In genomic region chr5:167902298-167902697, GRCh38 we compare ENCODE assay signal across 21 cellular contexts.
DNase-seq lines count a peak whose midpoint lies in the region; ATAC-seq and TF ChIP-seq lines count a peak whose summit lies in the region.
"Had no signal": no experiment of that assay in that cellular context is flagged by ENCODE, and none has a peak within 500 bp of the region (broad histone marks: within the 10 kb centered on the region; RNA-seq: fewer than 3 reads in every experiment).

No MANE protein-coding gene starts in this region.

- H3K79me2 ChIP-seq in neural cell (replicated peaks; ENCODE audit: insufficient read depth, low read length) = no peaks in the 10 kb centered on the region

- no peak for TF ChIP-seq CTCF in WERI-Rb-1 (IDR thresholded peaks at IDR 0.05; ENCODE audit: low read depth, low read length)
- TF ChIP-seq CTCF in neural cell (IDR thresholded peaks at IDR 0.05; ENCODE audit: poor library complexity, severe bottlenecking) = no peak
- no peak for TF ChIP-seq CTCF in Caco-2 (IDR thresholded peaks at IDR 0.05; ENCODE audit: insufficient read depth in 1 of 2, low read depth in 1 of 2, low read length in 1 of 2, severe bottlenecking in 1 of 2, unreplicated experiment in 1 of 2)
- no peak for TF ChIP-seq CTCF in upper lobe of left lung (IDR thresholded peaks at IDR 0.05)

- H3K4me1 Mint-ChIP-seq in stimulated activated memory B cell treated with anti-CD40 and anti-IgM and Interleukin-4, amounts not matched to agents 10 μg/mL and 1 μg/mL and 100 μg/mL, for 72 hours = no peaks in the 10 kb centered on the region
- H3K4me1 Mint-ChIP-seq in Caco-2 (ENCODE audit: low read depth, unreplicated experiment) = no peaks in the 10 kb centered on the region
- H3K4me1 Mint-ChIP-seq: CD4-positive, CD25-positive, alpha-beta regulatory T cell; CD8-positive, alpha-beta memory T cell had no signal

- no peaks in the 10 kb centered on the region for H3F3A ChIP-seq in neural cell (ENCODE audit: insufficient read depth, low read length, poor library complexity, severe bottlenecking)

- H3K9ac ChIP-seq in neural cell (ENCODE audit: low read length) = no peak overlapping the region

- POLR2A ChIA-PET in Caco-2 (lab: Charles Lee) = no interaction called here

- no peak for ATAC-seq in stimulated activated memory B cell treated with anti-CD40 and anti-IgM and Interleukin-4, amounts not matched to agents 10 μg/mL and 1 μg/mL and 100 μg/mL, for 72 hours
- no peak for ATAC-seq in upper lobe of left lung (ENCODE audit: low FRiP score in 2 of 2)
- ATAC-seq: GM12878, HCT116 had no signal

- H3K27ac Mint-ChIP-seq in stimulated activated memory B cell treated with anti-CD40 and anti-IgM and Interleukin-4, amounts not matched to agents 10 μg/mL and 1 μg/mL and 100 μg/mL, for 72 hours = no peak overlapping the region
- H3K27ac Mint-ChIP-seq in Caco-2 (ENCODE audit: unreplicated experiment) = no peak overlapping the region
- H3K27ac Mint-ChIP-seq: CD4-positive, CD25-positive, alpha-beta regulatory T cell; CD8-positive, alpha-beta memory T cell; HFFc6 had no signal

- H3K27ac ChIP-seq in WERI-Rb-1 (no peak overlapping the region), neural cell (ENCODE audit: low read length) (no peak overlapping the region), upper lobe of left lung (no peak overlapping the region)
- H3K27ac ChIP-seq: 22Rv1, HL-60 had no signal

- no peak for TF ChIP-seq POLR2A in upper lobe of left lung (IDR thresholded peaks at IDR 0.05)

- H3K4me3 ChIP-seq in WERI-Rb-1 (ENCODE audit: low read depth, low read length) (no peak overlapping the region), neural cell (ENCODE audit: low read length) (no peak overlapping the region), Caco-2 (ENCODE audit: low read depth, low read length) (no peak overlapping the region), upper lobe of left lung (no peak overlapping the region)
- H3K4me3 ChIP-seq: GM12878 had no signal

- H3K27me3 Mint-ChIP-seq in stimulated activated memory B cell treated with anti-CD40 and anti-IgM and Interleukin-4, amounts not matched to agents 10 μg/mL and 1 μg/mL and 100 μg/mL, for 72 hours = no peaks in the 10 kb centered on the region
- H3K27me3 Mint-ChIP-seq in Caco-2 (ENCODE audit: insufficient read depth, unreplicated experiment) = peaks cover 13% of the 10 kb centered on the region
- H3K27me3 Mint-ChIP-seq: CD4-positive, CD25-positive, alpha-beta regulatory T cell had no signal

- H3K4me3 Mint-ChIP-seq in stimulated activated memory B cell treated with anti-CD40 and anti-IgM and Interleukin-4, amounts not matched to agents 10 μg/mL and 1 μg/mL and 100 μg/mL, for 72 hours = no peak overlapping the region
- no peak overlapping the region for H3K4me3 Mint-ChIP-seq in Caco-2 (ENCODE audit: unreplicated experiment)
- H3K4me3 Mint-ChIP-seq: CD4-positive, CD25-positive, alpha-beta regulatory T cell; CD8-positive, alpha-beta memory T cell; HFFc6 had no signal

- H3K36me3 ChIP-seq in WERI-Rb-1 (no peaks in the 10 kb centered on the region), neural cell (ENCODE audit: insufficient read depth, low read length) (no peaks in the 10 kb centered on the region), Caco-2 (ENCODE audit: control insufficient read depth, insufficient read depth, low read length) (no peaks in the 10 kb centered on the region), upper lobe of left lung (no peaks in the 10 kb centered on the region)
- H3K36me3 ChIP-seq: BE2C had no signal

- H3K9me2 ChIP-seq in neural cell (ENCODE audit: insufficient read depth, low read length) = no peaks in the 10 kb centered on the region

- intact Hi-C loops in Caco-2 (cut with micrococcal nuclease; ENCODE audit: unreplicated experiment) = no loop called here

- no peak for TF ChIP-seq RAD21 in neural cell (conservative IDR thresholded peaks at IDR 0.05)

- H2AFZ ChIP-seq in neural cell (ENCODE audit: low read depth, low read length) = no peak overlapping the region

- CTCF ChIA-PET in Caco-2 (lab: Charles Lee) = no interaction called here

- BruUV-seq in Caco-2 (replicated peaks; lab: Mats Ljungman, UMichigan) = no TSS peak

- no peaks in the 10 kb centered on the region for H4K20me1 ChIP-seq in neural cell (ENCODE audit: insufficient read depth)

- TF ChIP-seq EP300 in neural cell (conservative IDR thresholded peaks at IDR 0.05; ENCODE audit: poor library complexity, severe bottlenecking) = no peak
- no peak for TF ChIP-seq EP300 in upper lobe of left lung (IDR thresholded peaks at IDR 0.05)

- H3K4me2 ChIP-seq in neural cell (ENCODE audit: low read length) = no peak overlapping the region

- H3K27me3 ChIP-seq in WERI-Rb-1 (ENCODE audit: insufficient read depth, low read depth, severe bottlenecking) = no peaks in the 10 kb centered on the region
- no peaks in the 10 kb centered on the region for H3K27me3 ChIP-seq in neural cell (ENCODE audit: insufficient read depth, low read depth, low read length)
- H3K27me3 ChIP-seq in Caco-2 (replicated peaks; ENCODE audit: control insufficient read depth, insufficient read depth, low read length) = no peaks in the 10 kb centered on the region
- no peaks in the 10 kb centered on the region for H3K27me3 ChIP-seq in upper lobe of left lung

- H3K4me1 ChIP-seq in Caco-2 (0 out of 2 replicates have a peak, but pooled peaks cover 10% of the 10 kb centered on the region), upper lobe of left lung (no peaks in the 10 kb centered on the region)
- H3K4me1 ChIP-seq: BE2C had no signal

- WGBS in upper lobe of left lung, 2 donors = 45 to 50% methylated on average over 9 of the region's 9 CpGs

- DNase-seq in NCI-H82 (lab: John Stamatoyannopoulos, UW) (peak; percentile 71), NCI-H82 treated with DMSO at 0.1 percent for 48 hours (lab: John Stamatoyannopoulos, UW; ENCODE audit: unreplicated experiment) (no peak), WERI-Rb-1 (peak; percentile 55), Caco-2 (no peak), upper lobe of left lung (no peak)
- DNase-seq: BE2C; C1 segment of cervical spinal cord; CD4-positive, CD25-positive, alpha-beta regulatory T cell; CD8-positive, alpha-beta memory T cell; COR-L47; DMS153; DMS79; GOT3; H7; HFFc6 had no signal

- H3K36me3 Mint-ChIP-seq in stimulated activated memory B cell treated with anti-CD40 and anti-IgM and Interleukin-4, amounts not matched to agents 10 μg/mL and 1 μg/mL and 100 μg/mL, for 72 hours = no peaks in the 10 kb centered on the region
- no peaks in the 10 kb centered on the region for H3K36me3 Mint-ChIP-seq in Caco-2 (ENCODE audit: insufficient read depth, unreplicated experiment)
- H3K36me3 Mint-ChIP-seq: CD4-positive, CD25-positive, alpha-beta regulatory T cell; CD8-positive, alpha-beta memory T cell had no signal

- peaks cover 5% of the 10 kb centered on the region for H3K9me3 Mint-ChIP-seq in stimulated activated memory B cell treated with anti-CD40 and anti-IgM and Interleukin-4, amounts not matched to agents 10 μg/mL and 1 μg/mL and 100 μg/mL, for 72 hours
- H3K9me3 Mint-ChIP-seq in Caco-2 (ENCODE audit: unreplicated experiment) = no peaks in the 10 kb centered on the region
- H3K9me3 Mint-ChIP-seq: HFFc6 had no signal

- no peaks in the 10 kb centered on the region for H3K9me3 ChIP-seq in WERI-Rb-1 (ENCODE audit: severe bottlenecking)
- no peaks in the 10 kb centered on the region for H3K9me3 ChIP-seq in neural cell (ENCODE audit: low read length)
- H3K9me3 ChIP-seq in Caco-2 = no peaks in the 10 kb centered on the region
- H3K9me3 ChIP-seq in upper lobe of left lung = no peaks in the 10 kb centered on the region
- H3K9me3 ChIP-seq: BE2C had no signal

TF ChIP-seq in neural cell, 6 proteins besides CTCF, POLR2A, EP300 and RAD21:
- TF ChIP-seq POLR2AphosphoS5 (IDR thresholded peaks at IDR 0.05) = peak; percentile 12
- TF ChIP-seq EZH2 (IDR thresholded peaks at IDR 0.05; ENCODE audit: borderline replicate concordance, insufficient read depth, low read length, poor library complexity, severe bottlenecking) = no peak
- TF ChIP-seq TAF1 (IDR thresholded peaks at IDR 0.05; ENCODE audit: low read depth) = no peak
- TF ChIP-seq MXI1 (conservative IDR thresholded peaks at IDR 0.05; ENCODE audit: poor library complexity, severe bottlenecking) = no peak
- TF ChIP-seq, protein P1, sequence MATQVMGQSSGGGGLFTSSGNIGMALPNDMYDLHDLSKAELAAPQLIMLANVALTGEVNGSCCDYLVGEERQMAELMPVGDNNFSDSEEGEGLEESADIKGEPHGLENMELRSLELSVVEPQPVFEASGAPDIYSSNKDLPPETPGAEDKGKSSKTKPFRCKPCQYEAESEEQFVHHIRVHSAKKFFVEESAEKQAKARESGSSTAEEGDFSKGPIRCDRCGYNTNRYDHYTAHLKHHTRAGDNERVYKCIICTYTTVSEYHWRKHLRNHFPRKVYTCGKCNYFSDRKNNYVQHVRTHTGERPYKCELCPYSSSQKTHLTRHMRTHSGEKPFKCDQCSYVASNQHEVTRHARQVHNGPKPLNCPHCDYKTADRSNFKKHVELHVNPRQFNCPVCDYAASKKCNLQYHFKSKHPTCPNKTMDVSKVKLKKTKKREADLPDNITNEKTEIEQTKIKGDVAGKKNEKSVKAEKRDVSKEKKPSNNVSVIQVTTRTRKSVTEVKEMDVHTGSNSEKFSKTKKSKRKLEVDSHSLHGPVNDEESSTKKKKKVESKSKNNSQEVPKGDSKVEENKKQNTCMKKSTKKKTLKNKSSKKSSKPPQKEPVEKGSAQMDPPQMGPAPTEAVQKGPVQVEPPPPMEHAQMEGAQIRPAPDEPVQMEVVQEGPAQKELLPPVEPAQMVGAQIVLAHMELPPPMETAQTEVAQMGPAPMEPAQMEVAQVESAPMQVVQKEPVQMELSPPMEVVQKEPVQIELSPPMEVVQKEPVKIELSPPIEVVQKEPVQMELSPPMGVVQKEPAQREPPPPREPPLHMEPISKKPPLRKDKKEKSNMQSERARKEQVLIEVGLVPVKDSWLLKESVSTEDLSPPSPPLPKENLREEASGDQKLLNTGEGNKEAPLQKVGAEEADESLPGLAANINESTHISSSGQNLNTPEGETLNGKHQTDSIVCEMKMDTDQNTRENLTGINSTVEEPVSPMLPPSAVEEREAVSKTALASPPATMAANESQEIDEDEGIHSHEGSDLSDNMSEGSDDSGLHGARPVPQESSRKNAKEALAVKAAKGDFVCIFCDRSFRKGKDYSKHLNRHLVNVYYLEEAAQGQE (IDR thresholded peaks at IDR 0.05; ENCODE audit: borderline replicate concordance) = no peak
- TF ChIP-seq SMC3 (conservative IDR thresholded peaks at IDR 0.05; ENCODE audit: poor library complexity) = no peak

Comparison
In these comparisons a context has a peak if more than half of its experiments do, and no peak if none do; other contexts are left out.
1. DNase-seq: peak in NCI-H82 (single experiment) and WERI-Rb-1 (single experiment); none in NCI-H82 treated with DMSO at 0.1 percent for 48 hours (single experiment), Caco-2 (0 of 2) and upper lobe of left lung (0 of 2).